Comparison of ENCODE assay signal across 28 cellular contexts in genomic region chr4:98599617-98600016, GRCh38.
"Had no signal": no experiment of that assay in that cellular context is flagged by ENCODE, and none has a peak within 500 bp of the region (broad histone marks: within the 10 kb centered on the region; RNA-seq: fewer than 3 reads in every experiment).

No MANE protein-coding gene starts in this region.

- ATAC-seq: naive thymus-derived CD8-positive, alpha-beta T cell; pancreas; right lobe of liver; stimulated activated memory B cell treated with anti-CD40 and anti-IgM and Interleukin-4, amounts not matched to agents 10 μg/mL and 1 μg/mL and 100 μg/mL, for 72 hours; stimulated activated naive CD8-positive, alpha-beta T cell treated with anti-CD3 and anti-CD28 coated beads, Interleukin-15, amount 100 ng/mL, for 72 hours had no signal

- H3K4me3 ChIP-seq: left ventricle myocardium inferior, lung, pancreas, prostate gland, right lobe of liver, smooth muscle cell, testis, thyroid gland, transverse colon, upper lobe of left lung, vagina had no signal

- H3K4me2 ChIP-seq: smooth muscle cell had no signal

- H3K9me3 Mint-ChIP-seq: immature natural killer cell had no signal

- FAIRE-seq: islet of Langerhans, kidney, pancreas had no signal

- H3K36me3 ChIP-seq: left ventricle myocardium inferior, pancreas, prostate gland, right lobe of liver, thyroid gland, transverse colon, upper lobe of left lung, vagina had no signal

- H3K4me1 ChIP-seq: left ventricle myocardium inferior, pancreas, prostate gland, right lobe of liver, testis, transverse colon, upper lobe of left lung had no signal

- H3K27me3 ChIP-seq: pancreas, right lobe of liver, testis, thyroid gland, transverse colon, upper lobe of left lung, vagina had no signal

- H3K27ac Mint-ChIP-seq: immature natural killer cell; memory B cell; naive thymus-derived CD8-positive, alpha-beta T cell; nephron; stimulated activated memory B cell treated with anti-CD40 and anti-IgM and Interleukin-4, amounts not matched to agents 10 μg/mL and 1 μg/mL and 100 μg/mL, for 72 hours; stimulated activated naive CD8-positive, alpha-beta T cell treated with anti-CD3 and anti-CD28 coated beads, Interleukin-15, amount 100 ng/mL, for 72 hours had no signal

- H3K4me3 Mint-ChIP-seq: immature natural killer cell; memory B cell; naive thymus-derived CD8-positive, alpha-beta T cell; nephron; neural crest cell; stimulated activated memory B cell treated with anti-CD40 and anti-IgM and Interleukin-4, amounts not matched to agents 10 μg/mL and 1 μg/mL and 100 μg/mL, for 72 hours; stimulated activated naive CD8-positive, alpha-beta T cell treated with anti-CD3 and anti-CD28 coated beads, Interleukin-15, amount 100 ng/mL, for 72 hours had no signal

- H3K9me3 ChIP-seq: pancreas, prostate gland, right lobe of liver, testis, thyroid gland, vagina had no signal

- H3K27ac ChIP-seq: left ventricle myocardium inferior, pancreas, prostate gland, right lobe of liver, testis, thyroid gland, transverse colon, upper lobe of left lung, vagina had no signal

- DNase-seq: hypothalamus; immature natural killer cell; kidney; left ventricle myocardium inferior; naive thymus-derived CD8-positive, alpha-beta T cell; nucleus accumbens; pancreas; posterior cingulate gyrus; right lobe of liver; stimulated activated CD4-positive, alpha-beta T cell treated with anti-CD3 and anti-CD28 coated beads, Interleukin-1b, Interleukin-23, amount 100 ng/mL, for 48 hours; stimulated activated CD4-positive, alpha-beta T cell treated with anti-CD3 and anti-CD28 coated beads, Interleukin-2, amount 100 ng/mL, for 48 hours; stimulated activated CD4-positive, alpha-beta T cell treated with anti-CD3 and anti-CD28 coated beads, Interleukin-4, amount 100 ng/mL, for 4 hours; stimulated activated CD8-positive, alpha-beta memory T cell treated with anti-CD3 and anti-CD28 coated beads, Interleukin-4, amount 100 ng/mL, for 48 hours; stimulated activated naive CD4-positive, alpha-beta T cell treated with Interleukin-2 at 50 U/mL for 16 hours; stimulated activated naive CD8-positive, alpha-beta T cell treated with anti-CD3 and anti-CD28 coated beads, Interleukin-15, amount 100 ng/mL, for 72 hours; testis; thyroid gland; transverse colon; upper lobe of left lung had no signal

- H3K4me1 Mint-ChIP-seq: nephron had no signal

- H3K27me3 Mint-ChIP-seq: memory B cell; naive thymus-derived CD8-positive, alpha-beta T cell; stimulated activated memory B cell treated with anti-CD40 and anti-IgM and Interleukin-4, amounts not matched to agents 10 μg/mL and 1 μg/mL and 100 μg/mL, for 72 hours; stimulated activated naive CD8-positive, alpha-beta T cell treated with anti-CD3 and anti-CD28 coated beads, Interleukin-15, amount 100 ng/mL, for 72 hours had no signal
